In genomic region chr10:97587183-97587582, GRCh38 we compare ENCODE assay signal across 1 cellular context.
TF ChIP-seq lines count a peak whose summit lies in the region.

No MANE protein-coding gene starts in this region.

TF ChIP-seq in K562, 482 proteins besides CTCF, POLR2A, EP300 and RAD21:
- TF ChIP-seq HOMEZ (CRISPR knock-in tag; IDR thresholded peaks at IDR 0.05): no peak
- no peak for TF ChIP-seq SIRT6 (IDR thresholded peaks at IDR 0.05; ENCODE audit: low read depth, low read length)
- no peak for TF ChIP-seq GTF2E2 (tag; IDR thresholded peaks at IDR 0.05)
- peak; percentile 53; the same call in 1 of the 2 replicates for TF ChIP-seq ZNF121 (CRISPR knock-in tag; conservative IDR thresholded peaks at IDR 0.05)
- TF ChIP-seq MECOM (CRISPR knock-in tag; IDR thresholded peaks at IDR 0.05): no peak
- TF ChIP-seq BCL6 (CRISPR knock-in tag; IDR thresholded peaks at IDR 0.05): no peak
- no peak for TF ChIP-seq MITF (IDR thresholded peaks at IDR 0.05)
- no peak for TF ChIP-seq RBM25 (IDR thresholded peaks at IDR 0.05; ENCODE audit: low read depth, low read length, severe bottlenecking)
